Comparison of ENCODE assay signal across 9 cellular contexts in the genomic region with DNA sequence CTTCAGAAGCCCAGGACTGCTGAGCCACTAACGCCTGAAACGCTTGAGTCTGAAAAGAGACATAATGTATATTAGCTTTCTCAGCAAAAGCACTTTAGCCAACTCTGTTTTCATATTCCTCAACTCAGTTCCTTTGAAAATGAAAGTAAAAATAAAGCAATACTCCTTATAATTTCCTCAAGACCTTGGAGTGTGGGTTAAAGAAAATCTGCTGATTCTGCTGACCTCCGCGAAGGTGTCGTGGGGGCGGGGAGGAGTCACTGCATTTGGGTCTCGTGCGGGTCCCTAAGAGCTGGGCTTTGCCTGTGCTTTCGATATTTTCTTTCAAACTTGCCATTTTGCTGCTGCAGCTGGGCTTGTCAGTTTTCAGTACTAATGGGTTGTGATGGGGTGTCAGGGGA.
A peak's percentile ranks its signal among the peaks of the same experiment; 100 is the strongest.
DNase-seq lines count a peak whose midpoint lies in the region; ATAC-seq and TF ChIP-seq lines count a peak whose summit lies in the region.
"Had no signal": no experiment of that assay in that cellular context is flagged by ENCODE, and none has a peak within 500 bp of the region (broad histone marks: within the 10 kb centered on the region; RNA-seq: fewer than 3 reads in every experiment).

No MANE protein-coding gene starts in this region.

- H3K27ac Mint-ChIP-seq in neural progenitor cell: no peak overlapping the region

- H3K4me1 ChIP-seq in ACC112 (ENCODE audit: control insufficient read depth, insufficient read depth, low read length, unreplicated experiment) (peaks cover 6% of the 10 kb centered on the region), IMR-90 (ENCODE audit: control insufficient read depth, insufficient read depth, low read length) (peaks cover 4% of the 10 kb centered on the region; the same call in 1 of the 2 replicates), neural progenitor cell (no peaks in the 10 kb centered on the region)

- H3K27ac ChIP-seq in ACC112 (ENCODE audit: low read depth, low read length) (no peak overlapping the region), IMR-90 (ENCODE audit: insufficient read depth, low read length) (no peak overlapping the region), dorsolateral prefrontal cortex (no peak overlapping the region), neural progenitor cell (no peak overlapping the region)

- in situ Hi-C loops in IMR-90 (cut with MboI; ENCODE audit: low sequenced_read_pairs): no loop called here

- DNase-seq in IMR-90 (no peak), dorsolateral prefrontal cortex (no peak), neural progenitor cell (ENCODE audit: low spot score) (no peak), COLO668 (lab: John Stamatoyannopoulos, UW; ENCODE audit: unreplicated experiment) (no peak), LoVo (ENCODE audit: low spot score) (no peak), Ammon's horn (ENCODE audit: low spot score) (no peak)
- no peak for DNase-seq in NK-92 treated with Interleukin-12 subunit alpha and Interleukin-12 subunit beta, amount 100 ng/mL, for 24 hours (lab: John Stamatoyannopoulos, UW)
- DNase-seq: activated CD4-positive, alpha-beta T cell treated with anti-CD3 and anti-CD28 coated beads, Interleukin-2, amount 50 U/mL, for 1 hour had no signal

- dilution Hi-C loops in IMR-90 (cut with HindIII; ENCODE audit: low sequenced_read_pairs, unreplicated experiment): no loop called here

- intact Hi-C loops in IMR-90 (cut with micrococcal nuclease) (no loop called here), dorsolateral prefrontal cortex (cut with DNase I) (no loop called here)

- H2BK5ac ChIP-seq in IMR-90 (ENCODE audit: low read depth, low read length, poor library complexity, severe bottlenecking): no peak overlapping the region

- no peak for TF ChIP-seq POLR2A in IMR-90 (IDR thresholded peaks at IDR 0.05; ENCODE audit: low read depth, low read length)

- no peak overlapping the region for H3K23ac ChIP-seq in IMR-90 (ENCODE audit: low read depth, low read length)

- H3K36me3 ChIP-seq in ACC112 (ENCODE audit: insufficient read depth, low read length) (no peaks in the 10 kb centered on the region), IMR-90 (ENCODE audit: control insufficient read depth, insufficient read depth, low read length) (no peaks in the 10 kb centered on the region), neural progenitor cell (no peaks in the 10 kb centered on the region)

- H3K79me2 ChIP-seq in ACC112 (ENCODE audit: control insufficient read depth, insufficient read depth, low read length, unreplicated experiment): no peaks in the 10 kb centered on the region
- H3K79me2 ChIP-seq in neural progenitor cell (ENCODE audit: low read depth): no peaks in the 10 kb centered on the region

- H3K4me1 Mint-ChIP-seq in neural progenitor cell: no peaks in the 10 kb centered on the region

- H4K8ac ChIP-seq in IMR-90 (ENCODE audit: low read depth in 2 of 2, low read length in 2 of 2): 0 out of 4 replicates have a peak overlapping the region, but pooled peaks of 1 of the 2 experiments have one; percentile 25

- H3K9ac ChIP-seq in IMR-90 (ENCODE audit: low read depth, low read length) (peak overlapping the region; percentile 27; the same call in 1 of the 2 replicates), neural progenitor cell (no peak overlapping the region)

- H3K56ac ChIP-seq in IMR-90 (ENCODE audit: extremely low read depth, insufficient read depth, low read length): no peak overlapping the region

- no peaks in the 10 kb centered on the region for H3K79me1 ChIP-seq in IMR-90 (ENCODE audit: low read depth in 1 of 2, low read length in 2 of 2)

- ATAC-seq in IMR-90 (ENCODE audit: low read depth): no peak

- H3F3A ChIP-seq in neural progenitor cell (ENCODE audit: low read depth): no peaks in the 10 kb centered on the region

- H3K9me3 Mint-ChIP-seq in neural progenitor cell: no peaks in the 10 kb centered on the region

- no peak overlapping the region for H2AK9ac ChIP-seq in IMR-90 (replicated peaks; ENCODE audit: low read depth, low read length, poor library complexity)

- H4K20me1 ChIP-seq in IMR-90 (ENCODE audit: insufficient read depth, low read length) (no peaks in the 10 kb centered on the region), neural progenitor cell (ENCODE audit: low read depth) (no peaks in the 10 kb centered on the region)

- H3K18ac ChIP-seq in IMR-90 (ENCODE audit: low read depth, low read length): peak overlapping the region; percentile 3; the same call in 1 of the 2 replicates

- H3K9me1 ChIP-seq in IMR-90 (ENCODE audit: insufficient read depth, low read length): no peaks in the 10 kb centered on the region

- no peaks in the 10 kb centered on the region for H3K36me3 Mint-ChIP-seq in neural progenitor cell

- POLR2A ChIA-PET in IMR-90 (lab: Charles Lee; ENCODE audit: unreplicated experiment): no interaction called here

- peak overlapping the region; percentile 88 for H3K4me2 ChIP-seq in IMR-90 (ENCODE audit: low read depth, low read length)
- H3K4me2 ChIP-seq in neural progenitor cell: no peak overlapping the region

- H2AFZ ChIP-seq in ACC112 (ENCODE audit: low read length, unreplicated experiment) (peak overlapping the region; percentile 98), IMR-90 (replicated peaks; ENCODE audit: low read length, poor library complexity) (peak overlapping the region; percentile 81), neural progenitor cell (replicated peaks) (peak overlapping the region; percentile 34)

- peaks cover 4% of the 10 kb centered on the region for H3K27me3 Mint-ChIP-seq in neural progenitor cell (ENCODE audit: insufficient read depth, low read depth)

- TF ChIP-seq RAD21 in IMR-90 (IDR thresholded peaks at IDR 0.05; ENCODE audit: low read length): no peak

- H3K27me3 ChIP-seq in ACC112 (ENCODE audit: insufficient read depth, low read length): no peaks in the 10 kb centered on the region
- H3K27me3 ChIP-seq in IMR-90 (ENCODE audit: control insufficient read depth, insufficient read depth, low read length): no peaks in the 10 kb centered on the region
- H3K27me3 ChIP-seq in dorsolateral prefrontal cortex: no peaks in the 10 kb centered on the region
- H3K27me3 ChIP-seq in neural progenitor cell: no peaks in the 10 kb centered on the region

- no TSS peak for BruUV-seq in IMR-90 (replicated peaks; lab: Mats Ljungman, UMichigan)

- no peak overlapping the region for H3K4ac ChIP-seq in IMR-90 (ENCODE audit: low read depth, low read length)

- H3K4me3 Mint-ChIP-seq in neural progenitor cell: no peak overlapping the region

- H4K5ac ChIP-seq in IMR-90 (ENCODE audit: low read depth, low read length): peak overlapping the region; percentile 42; the same call in 1 of the 2 replicates

- CTCF ChIA-PET in IMR-90 (lab: Yijun Ruan, JAX): no interaction called here

- no peak overlapping the region for H2BK20ac ChIP-seq in IMR-90 (ENCODE audit: low read depth, low read length)

- TF ChIP-seq CTCF in IMR-90 (conservative IDR thresholded peaks at IDR 0.05; ENCODE audit: low read depth, low read length) (no peak), dorsolateral prefrontal cortex (IDR thresholded peaks at IDR 0.05 in 54 of 56, conservative IDR thresholded peaks at IDR 0.05 in 2 of 56; ENCODE audit: low read depth in 1 of 56, partially characterized antibody in 56 of 56) (no peak), neural progenitor cell (IDR thresholded peaks at IDR 0.05) (no peak)

- no peak overlapping the region for H2BK120ac ChIP-seq in IMR-90 (ENCODE audit: low read depth, low read length)

- no peak overlapping the region for H4K91ac ChIP-seq in IMR-90 (ENCODE audit: insufficient read depth, low read depth, low read length)

- H3K14ac ChIP-seq in IMR-90 (replicated peaks; ENCODE audit: low read depth, low read length): no peak overlapping the region

- no peak overlapping the region for H2BK15ac ChIP-seq in IMR-90 (ENCODE audit: low read depth, low read length)

- H3K4me3 ChIP-seq in ACC112 (ENCODE audit: low read depth, low read length) (peak overlapping the region; percentile 72), IMR-90 (ENCODE audit: insufficient read depth, low read depth, low read length) (peak overlapping the region; percentile 31), dorsolateral prefrontal cortex (peak overlapping the region in 46 of 59 donors; percentile 3 to 54 (median 34)), neural progenitor cell (no peak overlapping the region)

- H2AK5ac ChIP-seq in IMR-90 (ENCODE audit: low read depth, low read length): no peak overlapping the region

- WGBS in IMR-90 (ENCODE audit: extremely low coverage in 2 of 2, insufficient read length in 1 of 2), 2 experiments: no CpG with 5 or more reads among the region's 9 CpGs

- H3K9me3 ChIP-seq in IMR-90 (ENCODE audit: control insufficient read depth, insufficient read depth, low read length) (no peaks in the 10 kb centered on the region), neural progenitor cell (ENCODE audit: low read depth) (no peaks in the 10 kb centered on the region)

TF ChIP-seq in IMR-90, 13 proteins besides CTCF, POLR2A, EP300 and RAD21:
- TF ChIP-seq BHLHE40 (IDR thresholded peaks at IDR 0.05; ENCODE audit: low read depth, low read length) (0 out of 2 replicates have a peak, but pooled peaks have one; percentile 8), MAZ (IDR thresholded peaks at IDR 0.05; ENCODE audit: borderline replicate concordance, low read depth, low read length) (no peak)

Comparison
In these comparisons a context has a peak if more than half of its experiments do, and no peak if none do; other contexts are left out.
1. H2AFZ ChIP-seq: peak in every context shown above with its lines; median percentile 98 in ACC112; 81 in IMR-90; 34 in neural progenitor cell.